1 cellular context compared by ENCODE assay signal in genomic region chr5:148682283-148683026, GRCh38.
TF ChIP-seq lines count a peak whose summit lies in the region.

No MANE protein-coding gene starts in this region.

TF ChIP-seq in K562, 482 proteins besides CTCF, POLR2A, EP300 and RAD21 (continued from another document and continues in another):
- TF ChIP-seq PTRF (tag; IDR thresholded peaks at IDR 0.05) = no peak
- peak; percentile 81 for TF ChIP-seq PHB2 (IDR thresholded peaks at IDR 0.05; ENCODE audit: low read depth)
- peak; percentile 42; the same call in 1 of the 2 replicates for TF ChIP-seq RB1 (IDR thresholded peaks at IDR 0.05; ENCODE audit: low read depth)
- TF ChIP-seq NONO (IDR thresholded peaks at IDR 0.05; ENCODE audit: low read depth in 2 of 2, low read length in 1 of 2) = peak in 1 of 2 experiments; percentile 84; a peak in 1 of 4 replicates
- TF ChIP-seq ZNF717 (CRISPR knock-in tag; IDR thresholded peaks at IDR 0.05) = no peak
- TF ChIP-seq NFE2L1 (tag; IDR thresholded peaks at IDR 0.05; ENCODE audit: borderline replicate concordance, low read depth) = no peak
- TF ChIP-seq, protein P1, sequence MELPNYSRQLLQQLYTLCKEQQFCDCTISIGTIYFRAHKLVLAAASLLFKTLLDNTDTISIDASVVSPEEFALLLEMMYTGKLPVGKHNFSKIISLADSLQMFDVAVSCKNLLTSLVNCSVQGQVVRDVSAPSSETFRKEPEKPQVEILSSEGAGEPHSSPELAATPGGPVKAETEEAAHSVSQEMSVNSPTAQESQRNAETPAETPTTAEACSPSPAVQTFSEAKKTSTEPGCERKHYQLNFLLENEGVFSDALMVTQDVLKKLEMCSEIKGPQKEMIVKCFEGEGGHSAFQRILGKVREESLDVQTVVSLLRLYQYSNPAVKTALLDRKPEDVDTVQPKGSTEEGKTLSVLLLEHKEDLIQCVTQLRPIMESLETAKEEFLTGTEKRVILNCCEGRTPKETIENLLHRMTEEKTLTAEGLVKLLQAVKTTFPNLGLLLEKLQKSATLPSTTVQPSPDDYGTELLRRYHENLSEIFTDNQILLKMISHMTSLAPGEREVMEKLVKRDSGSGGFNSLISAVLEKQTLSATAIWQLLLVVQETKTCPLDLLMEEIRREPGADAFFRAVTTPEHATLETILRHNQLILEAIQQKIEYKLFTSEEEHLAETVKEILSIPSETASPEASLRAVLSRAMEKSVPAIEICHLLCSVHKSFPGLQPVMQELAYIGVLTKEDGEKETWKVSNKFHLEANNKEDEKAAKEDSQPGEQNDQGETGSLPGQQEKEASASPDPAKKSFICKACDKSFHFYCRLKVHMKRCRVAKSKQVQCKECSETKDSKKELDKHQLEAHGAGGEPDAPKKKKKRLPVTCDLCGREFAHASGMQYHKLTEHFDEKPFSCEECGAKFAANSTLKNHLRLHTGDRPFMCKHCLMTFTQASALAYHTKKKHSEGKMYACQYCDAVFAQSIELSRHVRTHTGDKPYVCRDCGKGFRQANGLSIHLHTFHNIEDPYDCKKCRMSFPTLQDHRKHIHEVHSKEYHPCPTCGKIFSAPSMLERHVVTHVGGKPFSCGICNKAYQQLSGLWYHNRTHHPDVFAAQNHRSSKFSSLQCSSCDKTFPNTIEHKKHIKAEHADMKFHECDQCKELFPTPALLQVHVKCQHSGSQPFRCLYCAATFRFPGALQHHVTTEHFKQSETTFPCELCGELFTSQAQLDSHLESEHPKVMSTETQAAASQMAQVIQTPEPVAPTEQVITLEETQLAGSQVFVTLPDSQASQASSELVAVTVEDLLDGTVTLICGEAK (IDR thresholded peaks at IDR 0.05) = peak; percentile 71
- TF ChIP-seq, protein P1 (CRISPR knock-in tag; IDR thresholded peaks at IDR 0.05) = no peak
- TF ChIP-seq SAFB2 (IDR thresholded peaks at IDR 0.05; ENCODE audit: borderline replicate concordance, low read depth, low read length, severe bottlenecking) = no peak
- TF ChIP-seq FOXK2 (conservative IDR thresholded peaks at IDR 0.05 in 1 of 2, IDR thresholded peaks at IDR 0.05 in 1 of 2; ENCODE audit: low read depth in 2 of 2) = peak; percentile 67 to 79; a peak in 3 of 4 replicates
- TF ChIP-seq, protein P2, sequence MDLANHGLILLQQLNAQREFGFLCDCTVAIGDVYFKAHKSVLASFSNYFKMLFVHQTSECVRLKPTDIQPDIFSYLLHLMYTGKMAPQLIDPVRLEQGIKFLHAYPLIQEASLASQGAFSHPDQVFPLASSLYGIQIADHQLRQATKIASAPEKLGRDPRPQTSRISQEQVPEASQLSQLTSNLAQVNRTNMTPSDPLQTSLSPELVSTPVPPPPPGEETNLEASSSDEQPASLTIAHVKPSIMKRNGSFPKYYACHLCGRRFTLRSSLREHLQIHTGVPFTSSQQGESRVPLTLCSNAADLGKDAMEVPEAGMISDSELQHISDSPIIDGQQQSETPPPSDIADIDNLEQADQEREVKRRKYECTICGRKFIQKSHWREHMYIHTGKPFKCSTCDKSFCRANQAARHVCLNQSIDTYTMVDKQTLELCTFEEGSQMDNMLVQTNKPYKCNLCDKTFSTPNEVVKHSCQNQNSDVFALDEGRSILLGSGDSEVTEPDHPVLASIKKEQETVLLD (IDR thresholded peaks at IDR 0.05) = no peak
- TF ChIP-seq, protein P3, sequence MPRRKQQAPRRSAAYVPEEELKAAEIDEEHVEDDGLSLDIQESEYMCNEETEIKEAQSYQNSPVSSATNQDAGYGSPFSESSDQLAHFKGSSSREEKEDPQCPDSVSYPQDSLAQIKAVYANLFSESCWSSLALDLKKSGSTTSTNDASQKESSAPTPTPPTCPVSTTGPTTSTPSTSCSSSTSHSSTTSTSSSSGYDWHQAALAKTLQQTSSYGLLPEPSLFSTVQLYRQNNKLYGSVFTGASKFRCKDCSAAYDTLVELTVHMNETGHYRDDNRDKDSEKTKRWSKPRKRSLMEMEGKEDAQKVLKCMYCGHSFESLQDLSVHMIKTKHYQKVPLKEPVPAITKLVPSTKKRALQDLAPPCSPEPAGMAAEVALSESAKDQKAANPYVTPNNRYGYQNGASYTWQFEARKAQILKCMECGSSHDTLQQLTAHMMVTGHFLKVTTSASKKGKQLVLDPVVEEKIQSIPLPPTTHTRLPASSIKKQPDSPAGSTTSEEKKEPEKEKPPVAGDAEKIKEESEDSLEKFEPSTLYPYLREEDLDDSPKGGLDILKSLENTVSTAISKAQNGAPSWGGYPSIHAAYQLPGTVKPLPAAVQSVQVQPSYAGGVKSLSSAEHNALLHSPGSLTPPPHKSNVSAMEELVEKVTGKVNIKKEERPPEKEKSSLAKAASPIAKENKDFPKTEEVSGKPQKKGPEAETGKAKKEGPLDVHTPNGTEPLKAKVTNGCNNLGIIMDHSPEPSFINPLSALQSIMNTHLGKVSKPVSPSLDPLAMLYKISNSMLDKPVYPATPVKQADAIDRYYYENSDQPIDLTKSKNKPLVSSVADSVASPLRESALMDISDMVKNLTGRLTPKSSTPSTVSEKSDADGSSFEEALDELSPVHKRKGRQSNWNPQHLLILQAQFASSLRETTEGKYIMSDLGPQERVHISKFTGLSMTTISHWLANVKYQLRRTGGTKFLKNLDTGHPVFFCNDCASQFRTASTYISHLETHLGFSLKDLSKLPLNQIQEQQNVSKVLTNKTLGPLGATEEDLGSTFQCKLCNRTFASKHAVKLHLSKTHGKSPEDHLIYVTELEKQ (CRISPR knock-in tag; IDR thresholded peaks at IDR 0.05) = no peak
- TF ChIP-seq ZNF41 (CRISPR knock-in tag; conservative IDR thresholded peaks at IDR 0.05) = no peak
- no peak for TF ChIP-seq ZC3H8 (IDR thresholded peaks at IDR 0.05)
- TF ChIP-seq CGGBP1 (CRISPR knock-in tag; IDR thresholded peaks at IDR 0.05) = no peak
- TF ChIP-seq NR2C1 (IDR thresholded peaks at IDR 0.05) = no peak
- TF ChIP-seq NR2C1 (tag; IDR thresholded peaks at IDR 0.05) = no peak
- TF ChIP-seq ZNF175 (CRISPR knock-in tag; IDR thresholded peaks at IDR 0.05; ENCODE audit: low read depth) = no peak
- no peak for TF ChIP-seq HEY1 (CRISPR knock-in tag; IDR thresholded peaks at IDR 0.05; ENCODE audit: borderline replicate concordance)
- no peak for TF ChIP-seq PBX2 (CRISPR knock-in tag; IDR thresholded peaks at IDR 0.05; ENCODE audit: low read depth)
- 0 out of 2 replicates have a peak, but pooled peaks have one; percentile 8 for TF ChIP-seq PBX2 (tag; conservative IDR thresholded peaks at IDR 0.05; ENCODE audit: low read depth)
- TF ChIP-seq SMARCC2 (IDR thresholded peaks at IDR 0.05; ENCODE audit: low read depth) = peak; percentile 89; the same call in 1 of the 2 replicates
- no peak for TF ChIP-seq ZNF830 (CRISPR knock-in tag; IDR thresholded peaks at IDR 0.05)
- TF ChIP-seq ZNF57 (CRISPR knock-in tag; IDR thresholded peaks at IDR 0.05) = no peak
- TF ChIP-seq CHD2 (IDR thresholded peaks at IDR 0.05; ENCODE audit: low read depth, low read length) = no peak
- no peak for TF ChIP-seq MCM2 (IDR thresholded peaks at IDR 0.05; ENCODE audit: low read depth)
- TF ChIP-seq TCF3 (CRISPR knock-in tag; IDR thresholded peaks at IDR 0.05) = peak; percentile 98
- no peak for TF ChIP-seq JUNB (CRISPR knock-in tag; conservative IDR thresholded peaks at IDR 0.05)
- peak; percentile 91 for TF ChIP-seq MTA2 (IDR thresholded peaks at IDR 0.05; ENCODE audit: low read depth)
- TF ChIP-seq NR4A1 (CRISPR knock-in tag; IDR thresholded peaks at IDR 0.05) = no peak
- peak; percentile 51; the same call in 1 of the 2 replicates for TF ChIP-seq NR4A1 (tag; IDR thresholded peaks at IDR 0.05)
- peak; percentile 36; the same call in 1 of the 2 replicates for TF ChIP-seq RAD51 (IDR thresholded peaks at IDR 0.05; ENCODE audit: borderline replicate concordance, low read depth)
- 0 out of 2 replicates have a peak, but pooled peaks have one; percentile 56 for TF ChIP-seq MTA3 (IDR thresholded peaks at IDR 0.05; ENCODE audit: borderline replicate concordance)
- peak; percentile 78 for TF ChIP-seq ATF7 (IDR thresholded peaks at IDR 0.05)
- TF ChIP-seq ZNF277 (CRISPR knock-in tag; IDR thresholded peaks at IDR 0.05; ENCODE audit: borderline replicate concordance) = no peak
- peak in 1 of 2 experiments; percentile 73; a peak in 1 of 4 replicates for TF ChIP-seq ZMIZ1 (IDR thresholded peaks at IDR 0.05; ENCODE audit: low read depth in 2 of 2, low read length in 2 of 2)
